ENCODE assay signal across 23 cellular contexts in the genomic region with DNA sequence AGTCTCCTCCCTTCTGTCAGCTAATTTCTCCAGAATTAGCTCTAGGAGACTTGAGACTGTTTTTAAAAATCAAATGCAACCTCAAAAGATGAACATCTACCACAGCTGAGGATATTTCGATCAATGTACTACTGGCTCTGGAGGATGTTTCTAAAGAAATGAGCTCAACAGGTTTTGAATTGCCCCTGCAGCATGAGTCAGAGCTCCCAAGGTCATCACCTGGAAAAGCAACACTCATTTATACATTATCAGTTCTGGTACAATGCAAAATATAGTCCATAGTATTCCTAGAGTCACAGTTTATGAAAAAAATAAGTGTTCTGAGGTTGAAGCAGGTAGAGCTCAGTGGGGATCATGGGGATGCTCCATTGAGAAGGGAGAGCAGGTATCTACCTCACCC. TPM values are rescaled to one million over a fixed set of nuclear protein-coding genes. Genes with fewer than 3 reads are reported as not detected.
A peak's percentile ranks its signal among the peaks of the same experiment; 100 is the strongest.
DNase-seq lines count a peak whose midpoint lies in the region; ATAC-seq, FAIRE-seq and TF ChIP-seq lines count a peak whose summit lies in the region.
"Had no signal": no experiment of that assay in that cellular context is flagged by ENCODE, and none has a peak within 500 bp of the region (broad histone marks: within the 10 kb centered on the region; RNA-seq: fewer than 3 reads in every experiment).

No MANE protein-coding gene starts in this region.

- POLR2A ChIA-PET in K562 (lab: Yijun Ruan, JAX) (interaction anchor here (0.8 to 1.0 kb wide), 2 partner anchors 17 to 29 kb away, joined by 3 to 4 read pairs; no protein-coding TSS in a partner anchor), HepG2 (lab: Yijun Ruan, JAX) (no interaction called here)

- ATAC-seq in K562: peak; percentile 42
- no peak for ATAC-seq in HepG2
- no peak for ATAC-seq in HG03342 (IDR thresholded peaks at IDR 0.05; ENCODE audit: unreplicated experiment)
- ATAC-seq: GM23338, HCT116 had no signal

- H3K79me2 ChIP-seq in K562 (ENCODE audit: control insufficient read depth, insufficient read depth, low read length) (no peaks in the 10 kb centered on the region), HepG2 (ENCODE audit: insufficient read depth, low read length) (no peaks in the 10 kb centered on the region)

- TF ChIP-seq RAD21 in K562 (CRISPR knock-in tag; conservative IDR thresholded peaks at IDR 0.05 in 1 of 2, IDR thresholded peaks at IDR 0.05 in 1 of 2): no peak
- no peak for TF ChIP-seq RAD21 in HepG2 (CRISPR knock-in tag; IDR thresholded peaks at IDR 0.05)

- H3K9ac ChIP-seq in K562 (ENCODE audit: insufficient read depth in 1 of 2, low read depth in 2 of 2, low read length in 2 of 2): no peak overlapping the region
- H3K9ac ChIP-seq in HepG2 (ENCODE audit: insufficient read depth, low read depth, low read length): no peak overlapping the region
- H3K9ac ChIP-seq in colonic mucosa (ENCODE audit: low read depth in 2 of 2, low read length in 2 of 2): no peak overlapping the region

- H3K27me3 Mint-ChIP-seq in progenitor cell of endocrine pancreas: no peaks in the 10 kb centered on the region
- H3K27me3 Mint-ChIP-seq: CD4-positive, CD25-positive, alpha-beta regulatory T cell; IgD-negative memory B cell had no signal

- intact Hi-C loops in K562 (cut with micrococcal nuclease) (no loop called here), HepG2 (cut with micrococcal nuclease; ENCODE audit: unreplicated experiment) (no loop called here), colonic mucosa (cut with DNase I) (no loop called here)

- peaks cover 2% of the 10 kb centered on the region; the same call in 1 of the 2 replicates for H3K9me3 ChIP-seq in K562 (replicated peaks; ENCODE audit: control insufficient read depth, insufficient read depth, low read depth, low read length)
- peaks cover 9% of the 10 kb centered on the region; the same call in 1 of the 2 replicates for H3K9me3 ChIP-seq in HepG2 (ENCODE audit: low read length)
- no peaks in the 10 kb centered on the region for H3K9me3 ChIP-seq in colonic mucosa
- H3K9me3 ChIP-seq: BE2C had no signal

- H3K36me3 ChIP-seq in K562 (ENCODE audit: control insufficient read depth, insufficient read depth, low read length) (peaks cover 14% of the 10 kb centered on the region; the same call in 1 of the 3 replicates), HepG2 (replicated peaks in 1 of 2; ENCODE audit: control insufficient read depth in 1 of 2, insufficient read depth in 2 of 2, low read length in 2 of 2) (no peaks in the 10 kb centered on the region), colonic mucosa (no peaks in the 10 kb centered on the region)
- H3K36me3 ChIP-seq: BE2C had no signal

- H3K27me3 ChIP-seq in K562 (ENCODE audit: control insufficient read depth in 2 of 2, insufficient read depth in 2 of 2, low read length in 2 of 2) (no peaks in the 10 kb centered on the region), HepG2 (ENCODE audit: control insufficient read depth in 1 of 2, insufficient read depth in 2 of 2, low read length in 2 of 2) (no peaks in the 10 kb centered on the region), colonic mucosa (no peaks in the 10 kb centered on the region)
- H3K27me3 ChIP-seq: BE2C had no signal

- no peak for TF ChIP-seq POLR2A in K562 (conservative IDR thresholded peaks at IDR 0.05)
- TF ChIP-seq POLR2A in HepG2 (IDR thresholded peaks at IDR 0.05; ENCODE audit: insufficient read depth in 1 of 2, low read depth in 2 of 2, low read length in 2 of 2): no peak

- peak overlapping the region; percentile 33 for H3K27ac Mint-ChIP-seq in progenitor cell of endocrine pancreas
- H3K27ac Mint-ChIP-seq: CD4-positive, CD25-positive, alpha-beta regulatory T cell; GM23338; HFFc6; IgD-negative memory B cell had no signal

- CTCF ChIA-PET in K562 (lab: Yijun Ruan, JAX; ENCODE audit: low intra/inter-chr PET ratio): no interaction called here
- CTCF ChIA-PET in HepG2 (lab: Yijun Ruan, JAX; ENCODE audit: low intra/inter-chr PET ratio, low total read pairs): no interaction called here

- DNase-seq in K562 (ENCODE audit: extremely low read depth in 1 of 4, low spot score in 3 of 4) (peak in 1 of 4 experiments; percentile 4), dermis blood vessel endothelial cell (peak; percentile 13), HepG2 (ENCODE audit: low spot score) (no peak), progenitor cell of endocrine pancreas (ENCODE audit: low spot score, unreplicated experiment) (no peak), H4 (ENCODE audit: low spot score) (no peak), colonic mucosa (no peak)
- DNase-seq: ACHN; BE2C; C1 segment of cervical spinal cord; CD4-positive, CD25-positive, alpha-beta regulatory T cell; CD8-positive, alpha-beta memory T cell; COR-L47; DMS 273 treated with DMSO at 0.1 percent for 48 hours; DMS79; GF-D8; H7; HFFc6 had no signal

- no peaks in the 10 kb centered on the region for H3K4me1 Mint-ChIP-seq in progenitor cell of endocrine pancreas (ENCODE audit: low read depth)
- H3K4me1 Mint-ChIP-seq: CD4-positive, CD25-positive, alpha-beta regulatory T cell; CD8-positive, alpha-beta memory T cell; IgD-negative memory B cell had no signal

- H3K4me2 ChIP-seq in K562 (ENCODE audit: insufficient read depth, low read length) (no peak overlapping the region), HepG2 (ENCODE audit: low read depth, low read length) (no peak overlapping the region)
- H3K4me2 ChIP-seq: GM23338 had no signal

- no peak for FAIRE-seq in K562 (lab: Jason Lieb, UNC)
- FAIRE-seq in HepG2 (lab: Jason Lieb, UNC): no peak
- FAIRE-seq: HTR-8/SVneo had no signal

- in situ Hi-C loops in K562 (cut with MboI) (no loop called here), HepG2 (cut with HindIII; ENCODE audit: extremely low pct_ligation_motif_present, low pct_unique_long_range_greater_than_20kb) (no loop called here)

- H3K9me1 ChIP-seq in K562 (ENCODE audit: control insufficient read depth, insufficient read depth, low read length): no peaks in the 10 kb centered on the region

- H3K27ac ChIP-seq in K562 (ENCODE audit: extremely low read depth, low read depth, low read length): no peak overlapping the region
- H3K27ac ChIP-seq in HepG2 (ENCODE audit: extremely low read length, insufficient read depth, low read length): no peak overlapping the region
- H3K27ac ChIP-seq in colonic mucosa: no peak overlapping the region

- no peak overlapping the region for H3K4me3 Mint-ChIP-seq in progenitor cell of endocrine pancreas (ENCODE audit: low read depth)
- H3K4me3 Mint-ChIP-seq: CD4-positive, CD25-positive, alpha-beta regulatory T cell; CD8-positive, alpha-beta memory T cell; GM23338; HFFc6; IgD-negative memory B cell had no signal

- H3K4me1 ChIP-seq in K562 (replicated peaks in 1 of 2; ENCODE audit: control insufficient read depth in 2 of 2, insufficient read depth in 2 of 2, low read length in 2 of 2) (peaks cover 0 to 3% of the 10 kb centered on the region in 2 experiments; a peak in 1 of 5 replicates), HepG2 (ENCODE audit: insufficient read depth, low read length) (no peaks in the 10 kb centered on the region), colonic mucosa (no peaks in the 10 kb centered on the region)
- H3K4me1 ChIP-seq: BE2C had no signal

- H4K20me1 ChIP-seq in K562 (replicated peaks; ENCODE audit: control insufficient read depth, insufficient read depth, low read length) (no peaks in the 10 kb centered on the region), HepG2 (ENCODE audit: insufficient read depth, low read length) (no peaks in the 10 kb centered on the region)

- no TSS peak for BruUV-seq in K562 (replicated peaks; lab: Mats Ljungman, UMichigan)
- BruUV-seq in HepG2 (replicated peaks; lab: Mats Ljungman, UMichigan): no TSS peak

- WGBS in K562 (ENCODE audit: insufficient coverage, low coverage, missing lambda C conversion rate): 10% methylated on average over 1 of the region's 1 CpG
- 83% methylated on average over 1 of the region's 1 CpG for WGBS in HepG2 (ENCODE audit: low lambda C conversion rate)

- peaks cover 32% of the 10 kb centered on the region for H3K36me3 Mint-ChIP-seq in progenitor cell of endocrine pancreas (ENCODE audit: insufficient read depth)

- TF ChIP-seq CTCF in K562 (IDR thresholded peaks at IDR 0.05 in 2 of 3, conservative IDR thresholded peaks at IDR 0.05 in 1 of 3; ENCODE audit: insufficient read depth in 2 of 3, low read depth in 1 of 3, low read length in 3 of 3): no peak
- no peak for TF ChIP-seq CTCF in HepG2 (CRISPR knock-in tag; IDR thresholded peaks at IDR 0.05)
- no peak for TF ChIP-seq CTCF in progenitor cell of endocrine pancreas (IDR thresholded peaks at IDR 0.05; ENCODE audit: unreplicated experiment)
- TF ChIP-seq CTCF in colonic mucosa (IDR thresholded peaks at IDR 0.05): no peak

- no peak overlapping the region for H3K4me3 ChIP-seq in K562
- H3K4me3 ChIP-seq in HepG2 (replicated peaks in 1 of 3; ENCODE audit: insufficient read depth in 1 of 3, low read depth in 2 of 3, low read length in 3 of 3): no peak overlapping the region
- no peak overlapping the region for H3K4me3 ChIP-seq in colonic mucosa
- H3K4me3 ChIP-seq: GM23338 had no signal

- H3K9me3 Mint-ChIP-seq in progenitor cell of endocrine pancreas (ENCODE audit: low read depth): peaks cover 26% of the 10 kb centered on the region

- H2AFZ ChIP-seq in K562 (ENCODE audit: low read depth, low read length) (no peak overlapping the region), HepG2 (ENCODE audit: low read length) (no peak overlapping the region)
- H2AFZ ChIP-seq: GM23338 had no signal

- TF ChIP-seq EP300 in K562 (IDR thresholded peaks at IDR 0.05; ENCODE audit: low read length) (no peak), HepG2 (IDR thresholded peaks at IDR 0.05; ENCODE audit: low read depth in 2 of 2, low read length in 2 of 2) (no peak), HepG2 (CRISPR knock-in tag; IDR thresholded peaks at IDR 0.05; ENCODE audit: borderline replicate concordance) (no peak)

RNA-seq across cellular contexts. Expression of gene MCF2, which starts 50.8 kb away (rescaled TPM):
- total RNA-seq in K562 (2011; cell fraction: chromatin; rRNA removed; ENCODE audit: low replicate concordance): 1.2 TPM in 1 of 2 replicates, not detected in the other
- 0.39 TPM in 1 of 2 replicates, not detected in the other for total RNA-seq in K562 (2011; cell fraction: nucleolus; rRNA removed)
- 0.15 and 0.76 TPM in 2 replicates for total RNA-seq in K562 (2011; cell fraction: nucleoplasm; rRNA removed)
- total RNA-seq in K562 (2014; rRNA removed) (0.04 TPM in 1 of 2 replicates, not detected in the other), K562 (2014; rRNA removed; fragmentation: Illumina TruSeq; extraction: Trizol) (0.07 and 0.13 TPM in 2 replicates), K562 (2015; rRNA removed; fragmentation: Illumina TruSeq; extraction: Trizol) (0.08 and 0.11 TPM in 2 replicates), K562 (2021) (not detected in 2 replicates), dermis blood vessel endothelial cell (0.05 TPM in 1 of 2 replicates, not detected in the other), HepG2 (2016; rRNA removed; fragmentation: Illumina TruSeq; extraction: Trizol) (not detected in 2 replicates), progenitor cell of endocrine pancreas (0.31 TPM in 1 of 2 replicates, not detected in the other), colonic mucosa (not detected)
- polyA plus RNA-seq in K562 (2011; rRNA removed) (0.16 and 0.78 TPM in 2 replicates), K562 (2014; fragmentation: Illumina TruSeq; extraction: Trizol) (0.08 and 0.09 TPM in 2 replicates), K562 (2014; fragmentation: Nextera tagmentation; extraction: Ambion mirVana) (under 1 TPM in 1 of 2 experiments, not detected in 1; 0.03 TPM), K562 (2014; rRNA removed) (0.03 and 0.04 TPM in 2 replicates), HepG2 (2011; rRNA removed) (0.07 and 0.08 TPM in 2 replicates)
- 0.03 and 0.13 TPM in 2 replicates for polyA plus RNA-seq in K562 (2011; cell fraction: cytosol; rRNA removed)
- polyA plus RNA-seq in K562 (2011; cell fraction: nucleus; rRNA removed): 0.22 and 0.47 TPM in 2 replicates
- polyA plus RNA-seq in K562 (2012): 0.05 and 0.07 TPM in 2 replicates
- polyA minus RNA-seq in K562 (2011; rRNA and poly(A)+ RNA removed): 0.12 and 0.81 TPM in 2 replicates
- polyA minus RNA-seq in K562 (2011; cell fraction: cytosol; rRNA and poly(A)+ RNA removed): 0.29 TPM in 1 of 2 replicates, not detected in the other
- 0.40 TPM in 1 of 2 replicates, not detected in the other for polyA minus RNA-seq in K562 (2011; cell fraction: nucleus; rRNA and poly(A)+ RNA removed)
- not detected in 2 replicates for total RNA-seq in HepG2 (2016; cell fraction: cytosol; rRNA removed; fragmentation: Illumina TruSeq; extraction: Trizol; ENCODE audit: low read depth)
- not detected in 2 replicates for total RNA-seq in HepG2 (2016; cell fraction: insoluble cytoplasmic fraction; rRNA removed; fragmentation: Illumina TruSeq; extraction: Trizol)
- not detected in 2 replicates for total RNA-seq in HepG2 (2016; cell fraction: membrane; rRNA removed; fragmentation: Illumina TruSeq; extraction: Trizol)
- total RNA-seq in HepG2 (2016; cell fraction: nucleus; rRNA removed; fragmentation: Illumina TruSeq; extraction: Trizol): not detected in 2 replicates
- polyA plus RNA-seq in HepG2 (2011; cell fraction: cytosol; rRNA removed): not detected in 2 replicates
- polyA plus RNA-seq in HepG2 (2011; cell fraction: nucleus; rRNA removed): 0.14 TPM in 1 of 2 replicates, not detected in the other
- not detected in 2 replicates for polyA plus RNA-seq in HepG2 (2012)
- not detected in 2 replicates for polyA plus RNA-seq in HepG2 (2016; cell fraction: cytosol; fragmentation: Illumina TruSeq; extraction: Trizol; ENCODE audit: low read depth)
- not detected in 2 replicates for polyA plus RNA-seq in HepG2 (2016; cell fraction: insoluble cytoplasmic fraction; fragmentation: Illumina TruSeq; extraction: Trizol; ENCODE audit: low read depth)
- polyA plus RNA-seq in HepG2 (2016; cell fraction: membrane; fragmentation: Illumina TruSeq; extraction: Trizol; ENCODE audit: low read depth): not detected in 2 replicates
- polyA plus RNA-seq in HepG2 (2016; cell fraction: nucleus; fragmentation: Illumina TruSeq; extraction: Trizol; ENCODE audit: insufficient read depth, low read depth): not detected in 2 replicates
- not detected in 2 replicates for polyA minus RNA-seq in HepG2 (2011; rRNA and poly(A)+ RNA removed; ENCODE audit: low replicate concordance)
- polyA minus RNA-seq in HepG2 (2011; cell fraction: cytosol; rRNA and poly(A)+ RNA removed): not detected in 2 replicates
- 0.25 TPM in 1 of 2 replicates, not detected in the other for polyA minus RNA-seq in HepG2 (2011; cell fraction: nucleus; rRNA and poly(A)+ RNA removed)
- total RNA-seq in H4 (2014; rRNA removed; shearing (Covaris generic)): 0.49 and 0.95 TPM in 2 replicates
- total RNA-seq: A172 had no signal
- polyA plus RNA-seq: CD4-positive, CD25-positive, alpha-beta regulatory T cell; CD8-positive, alpha-beta memory T cell; IgD-negative memory B cell had no signal
